Comparison of ENCODE assay signal across 8 cellular contexts in genomic region chr16:31071861-31072260, GRCh38. TPM values are rescaled to one million over a fixed set of nuclear protein-coding genes. Genes with fewer than 3 reads are reported as not detected.
DNase-seq lines count a peak whose midpoint lies in the region; ATAC-seq and TF ChIP-seq lines count a peak whose summit lies in the region.

No MANE protein-coding gene starts in this region.

- no peak overlapping the region for H2AFZ ChIP-seq in fibroblast of lung (ENCODE audit: low read length)

- H3K4me1 ChIP-seq in fibroblast of lung (ENCODE audit: control insufficient read depth, extremely low read depth, insufficient read depth, low read length) = no peaks in the 10 kb centered on the region
- H3K4me1 ChIP-seq in stomach = peaks cover 22 to 43% (median 37%) of the 10 kb centered on the region in 4 donors

- peaks cover 45% of the 10 kb centered on the region for H3K36me3 Mint-ChIP-seq in activated T-cell treated with anti-CD3 and anti-CD28 coated beads, Interleukin-2, amount 50 U/mL, for 24 hours (ENCODE audit: low read depth)

- peak overlapping the region; percentile 88 for H3K4me3 Mint-ChIP-seq in activated T-cell treated with anti-CD3 and anti-CD28 coated beads, Interleukin-2, amount 50 U/mL, for 24 hours

- H3K4me2 ChIP-seq in fibroblast of lung (ENCODE audit: extremely low read depth, insufficient read depth, low read length) = peak overlapping the region; percentile 95

- peak overlapping the region; percentile 96 for H3K27ac Mint-ChIP-seq in activated T-cell treated with anti-CD3 and anti-CD28 coated beads, Interleukin-2, amount 50 U/mL, for 24 hours

- WGBS in stomach, 5 donors = 31 to 42% (median 35%) methylated on average over 4 of the region's 4 CpGs

- H3K9me3 Mint-ChIP-seq in activated T-cell treated with anti-CD3 and anti-CD28 coated beads, Interleukin-2, amount 50 U/mL, for 24 hours = no peaks in the 10 kb centered on the region

- TF ChIP-seq POLR2A in stomach (IDR thresholded peaks at IDR 0.05) = no peak

- intact Hi-C loops in stomach (cut with DNase I; ENCODE audit: low total_unique reads) = no loop called here

- no peaks in the 10 kb centered on the region for H3K27me3 Mint-ChIP-seq in activated T-cell treated with anti-CD3 and anti-CD28 coated beads, Interleukin-2, amount 50 U/mL, for 24 hours

- TF ChIP-seq EP300 in stomach (IDR thresholded peaks at IDR 0.05) = no peak

- H3K9ac ChIP-seq in fibroblast of lung (ENCODE audit: insufficient read depth, low read length) = peak overlapping the region; percentile 96

- H3K9me3 ChIP-seq in fibroblast of lung (ENCODE audit: control insufficient read depth, insufficient read depth, low read depth, low read length) (no peaks in the 10 kb centered on the region), stomach (no peaks in the 10 kb centered on the region)

- H3K27ac ChIP-seq in fibroblast of lung (ENCODE audit: insufficient read depth, low read length) (peak overlapping the region; percentile 97), stomach (peak overlapping the region in 4 of 5 donors; percentile 86 to 99 (median 97))

- H3K79me2 ChIP-seq in fibroblast of lung (ENCODE audit: control insufficient read depth, insufficient read depth, low read length) = peaks cover 72% of the 10 kb centered on the region

- no peak for ATAC-seq in GM21447 (IDR thresholded peaks at IDR 0.05; ENCODE audit: unreplicated experiment)
- no peak for ATAC-seq in HG03571 (IDR thresholded peaks at IDR 0.05; ENCODE audit: unreplicated experiment)

- no peak for TF ChIP-seq CTCF in fibroblast of lung (conservative IDR thresholded peaks at IDR 0.05 in 1 of 2, IDR thresholded peaks at IDR 0.05 in 1 of 2; ENCODE audit: low read depth in 1 of 2, low read length in 2 of 2)
- no peak for TF ChIP-seq CTCF in stomach (IDR thresholded peaks at IDR 0.05)

- no peak for DNase-seq in activated T-cell treated with anti-CD3 and anti-CD28 coated beads, Interleukin-2, amount 50 U/mL, for 24 hours
- no peak for DNase-seq in activated T-cell treated with anti-CD3 and anti-CD28 coated beads, Interleukin-2, amount 50 U/mL, for 1 hour
- DNase-seq in SHP77 (lab: John Stamatoyannopoulos, UW) = peak; percentile 62 to 81
- peak; percentile 77 to 81 for DNase-seq in fibroblast of lung (ENCODE audit: low read depth in 2 of 2)
- no peak for DNase-seq in stomach
- no peak for DNase-seq in mucosa of gallbladder (ENCODE audit: low spot score)

- peaks cover 36% of the 10 kb centered on the region for H3K4me1 Mint-ChIP-seq in activated T-cell treated with anti-CD3 and anti-CD28 coated beads, Interleukin-2, amount 50 U/mL, for 24 hours (ENCODE audit: low read depth)

- no peaks in the 10 kb centered on the region for H4K20me1 ChIP-seq in fibroblast of lung (ENCODE audit: control insufficient read depth, extremely low read depth, insufficient read depth, low read length)

- H3K4me3 ChIP-seq in fibroblast of lung (replicated peaks in 1 of 4; ENCODE audit: control extremely low read depth in 1 of 4, insufficient read depth in 1 of 4, low read depth in 3 of 4, low read length in 4 of 4) (peak overlapping the region; percentile 77 to 95 (median 90)), stomach (peak overlapping the region in 3 of 4 donors; percentile 92 to 97 (median 92))

- H3K27me3 ChIP-seq in fibroblast of lung (ENCODE audit: control insufficient read depth, insufficient read depth, low read length) = no peaks in the 10 kb centered on the region
- H3K27me3 ChIP-seq in stomach = no peaks in the 10 kb centered on the region

- peaks cover 2% of the 10 kb centered on the region for H3K36me3 ChIP-seq in fibroblast of lung (ENCODE audit: control insufficient read depth, insufficient read depth, low read length)
- peaks cover 8 to 10% (median 9%) of the 10 kb centered on the region in 4 donors for H3K36me3 ChIP-seq in stomach

RNA-seq across cellular contexts. Expression of gene ZNF668, which starts 2.2 kb away (rescaled TPM):
- 9.0 and 12.1 TPM in 2 replicates for total RNA-seq in fibroblast of lung
- 8.1 and 13.8 TPM in 2 replicates for polyA plus RNA-seq in fibroblast of lung
- polyA plus RNA-seq in fibroblast of lung (2012) = 12.2 and 19.1 TPM in 2 replicates
- 7.0 and 13.7 TPM in 2 replicates for polyA minus RNA-seq in fibroblast of lung (ENCODE audit: low replicate concordance)
- total RNA-seq in stomach = 10 to 100 TPM in 3 of 5 donors, 1 to 10 TPM in 1, not detected in 1; 8.6 to 14.2 (median 12.0) TPM
- 1 to 10 TPM; 5.7 to 10.0 (median 6.0) TPM for polyA plus RNA-seq in stomach
- 9.2 TPM for total RNA-seq in mucosa of gallbladder

RNA-seq across cellular contexts. Expression of gene ZNF646, which starts 2.4 kb away (rescaled TPM):
- 12.3 and 13.2 TPM in 2 replicates for total RNA-seq in fibroblast of lung
- 2.6 and 2.7 TPM in 2 replicates for polyA plus RNA-seq in fibroblast of lung
- 5.9 and 7.2 TPM in 2 replicates for polyA plus RNA-seq in fibroblast of lung (2012)
- 23.5 and 34.0 TPM in 2 replicates for polyA minus RNA-seq in fibroblast of lung (ENCODE audit: low replicate concordance)
- 10 to 100 TPM in 2 of 5 donors, 1 to 10 TPM in 3; 6.7 to 13.4 (median 9.0) TPM for total RNA-seq in stomach
- 1 to 10 TPM; 2.1 to 5.0 (median 2.6) TPM for polyA plus RNA-seq in stomach
- total RNA-seq in mucosa of gallbladder = 26.1 TPM

RNA-seq across cellular contexts. Expression of gene PRSS53, which starts 16.9 kb away (rescaled TPM):
- total RNA-seq in fibroblast of lung (1.0 and 1.7 TPM in 2 replicates), stomach (1 to 10 TPM in 3 of 5 donors, under 1 TPM in 1, not detected in 1; 0.87 to 5.3 (median 1.9) TPM), mucosa of gallbladder (4.5 TPM)
- polyA plus RNA-seq in fibroblast of lung (0.61 and 0.78 TPM in 2 replicates), stomach (1 to 10 TPM in 2 of 3 donors, under 1 TPM in 1; 0.46 to 1.3 (median 1.1) TPM)
- 0.37 and 0.47 TPM in 2 replicates for polyA plus RNA-seq in fibroblast of lung (2012)
- polyA minus RNA-seq in fibroblast of lung (ENCODE audit: low replicate concordance) = 0.48 and 0.59 TPM in 2 replicates

RNA-seq across cellular contexts. Expression of gene VKORC1, which starts 22.7 kb away (rescaled TPM):
- total RNA-seq in fibroblast of lung (94.0 and 118 TPM in 2 replicates), stomach (100 to 1,000 TPM in 1 of 5 donors, 10 to 100 TPM in 4; 20.1 to 191 (median 35.0) TPM), mucosa of gallbladder (100 TPM)
- polyA plus RNA-seq in fibroblast of lung (264 and 301 TPM in 2 replicates), stomach (10 to 100 TPM; 53.2 to 90.8 (median 62.9) TPM)
- 200 and 215 TPM in 2 replicates for polyA plus RNA-seq in fibroblast of lung (2012)
- polyA minus RNA-seq in fibroblast of lung (ENCODE audit: low replicate concordance) = 284 and 322 TPM in 2 replicates

RNA-seq across cellular contexts. Expression of gene BCKDK, which starts 36.3 kb away (rescaled TPM):
- total RNA-seq in fibroblast of lung (12.6 and 18.5 TPM in 2 replicates), stomach (100 to 1,000 TPM in 1 of 5 donors, 10 to 100 TPM in 4; 11.0 to 197 (median 58.3) TPM), mucosa of gallbladder (49.6 TPM)
- polyA plus RNA-seq in fibroblast of lung (34.8 and 42.2 TPM in 2 replicates), stomach (10 to 100 TPM; 27.4 to 40.9 (median 34.0) TPM)
- polyA plus RNA-seq in fibroblast of lung (2012) = 51.6 and 67.3 TPM in 2 replicates
- 55.6 and 103 TPM in 2 replicates for polyA minus RNA-seq in fibroblast of lung (ENCODE audit: low replicate concordance)

Comparison
In these comparisons a context has a peak if more than half of its experiments do, and no peak if none do; other contexts are left out.
1. DNase-seq: peak in SHP77 (2 of 2) and fibroblast of lung (2 of 2); none in activated T-cell treated with anti-CD3 and anti-CD28 coated beads, Interleukin-2, amount 50 U/mL, for 24 hours (single experiment), activated T-cell treated with anti-CD3 and anti-CD28 coated beads, Interleukin-2, amount 50 U/mL, for 1 hour (single experiment), stomach (single experiment) and mucosa of gallbladder (single experiment).